Comparison of ENCODE assay signal across 23 cellular contexts in genomic region chr3:117887031-117887430, GRCh38.
DNase-seq lines count a peak whose midpoint lies in the region; ATAC-seq, FAIRE-seq and TF ChIP-seq lines count a peak whose summit lies in the region.
"Had no signal": no experiment of that assay in that cellular context is flagged by ENCODE, and none has a peak within 500 bp of the region (broad histone marks: within the 10 kb centered on the region; RNA-seq: fewer than 3 reads in every experiment).

No MANE protein-coding gene starts in this region.

- no peak overlapping the region for H3K18ac ChIP-seq in mesendoderm (ENCODE audit: low read length)

- H3K36me3 ChIP-seq in BLaER1, result no peaks in the 10 kb centered on the region
- no peaks in the 10 kb centered on the region for H3K36me3 ChIP-seq in mesendoderm (ENCODE audit: control insufficient read depth, insufficient read depth, low read length)
- no peaks in the 10 kb centered on the region for H3K36me3 ChIP-seq in vagina

- peak overlapping the region; percentile 6; the same call in 1 of the 2 replicates for H3K4me3 ChIP-seq in BLaER1
- no peak overlapping the region for H3K4me3 ChIP-seq in mesendoderm (ENCODE audit: low read length)
- H3K4me3 ChIP-seq in vagina, result no peak overlapping the region
- H3K4me3 ChIP-seq: GM12878 had no signal

- no peaks in the 10 kb centered on the region for H4K20me1 ChIP-seq in BLaER1

- H3K27ac ChIP-seq in BLaER1 (peak overlapping the region; percentile 24; the same call in 1 of the 2 replicates), mesendoderm (ENCODE audit: low read depth, low read length) (no peak overlapping the region), vagina (no peak overlapping the region)
- H3K27ac ChIP-seq: C4-2B had no signal

- H2BK15ac ChIP-seq in mesendoderm (replicated peaks; ENCODE audit: low read depth), result no peak overlapping the region

- H3K79me1 ChIP-seq in mesendoderm (ENCODE audit: low read length), result no peaks in the 10 kb centered on the region

- H3K56ac ChIP-seq in mesendoderm (ENCODE audit: low read length), result no peak overlapping the region

- H3K9me3 ChIP-seq in BLaER1 (no peaks in the 10 kb centered on the region; the same call in 1 of the 2 replicates), vagina (no peaks in the 10 kb centered on the region)

- H3K4me1 ChIP-seq in BLaER1 (peaks cover 65% of the 10 kb centered on the region), mesendoderm (ENCODE audit: control insufficient read depth, low read depth, low read length) (peaks cover 2% of the 10 kb centered on the region), vagina (no peaks in the 10 kb centered on the region)

- H4K8ac ChIP-seq in mesendoderm (ENCODE audit: low read depth, low read length), result no peak overlapping the region

- H3K79me2 ChIP-seq in mesendoderm (ENCODE audit: control insufficient read depth, insufficient read depth, low read length), result no peaks in the 10 kb centered on the region

- FAIRE-seq in H54 (lab: Jason Lieb, UNC), result no peak
- FAIRE-seq: A204.1, GM12878, GM12892, GM18507 had no signal

- intact Hi-C loops in vagina (cut with DNase I), result no loop called here

- H3K9ac ChIP-seq in BLaER1 (no peak overlapping the region), mesendoderm (ENCODE audit: low read length) (no peak overlapping the region)

- H3K27me3 ChIP-seq in BLaER1 (no peaks in the 10 kb centered on the region), mesendoderm (ENCODE audit: insufficient read depth, low read length, poor library complexity) (no peaks in the 10 kb centered on the region), vagina (no peaks in the 10 kb centered on the region)

- H3K23ac ChIP-seq in mesendoderm (ENCODE audit: low read length), result no peak overlapping the region

- TF ChIP-seq CTCF in omental fat pad (IDR thresholded peaks at IDR 0.05), result no peak
- TF ChIP-seq CTCF in vagina (IDR thresholded peaks at IDR 0.05), result no peak

- no CpG with 5 or more reads among the region's 3 CpGs for WGBS in mesendoderm (ENCODE audit: extremely low coverage, insufficient coverage, low lambda C conversion rate)

- H2AK5ac ChIP-seq in mesendoderm (ENCODE audit: low read length), result no peak overlapping the region

- no peak for ATAC-seq in omental fat pad (ENCODE audit: low FRiP score)
- ATAC-seq: CD8-positive, alpha-beta T cell had no signal

- no peak overlapping the region for H2BK120ac ChIP-seq in mesendoderm (ENCODE audit: low read depth, low read length)

- DNase-seq in NCI-H460 (ENCODE audit: extremely low read depth, low read depth), result peak; percentile 92
- peak; percentile 61 for DNase-seq in mesendoderm
- DNase-seq in omental fat pad (ENCODE audit: low spot score), result no peak
- no peak for DNase-seq in H54 (ENCODE audit: insufficient read length, low spot score)
- DNase-seq in vagina (ENCODE audit: extremely low spot score in 2 of 2), result no peak
- DNase-seq: 8988T; AML-193; CD4-positive, alpha-beta T cell; CD8-positive, alpha-beta T cell; COR-L47; DMS 273 treated with DMSO at 0.1 percent for 48 hours; DMS153; DMS53; DMS79; DND-41; EL; GDM1 had no signal

- no peak overlapping the region for H3K4ac ChIP-seq in mesendoderm (ENCODE audit: low read depth, low read length)

- H4K5ac ChIP-seq in mesendoderm (ENCODE audit: low read length), result no peak overlapping the region

- H3K4me2 ChIP-seq in BLaER1 (peak overlapping the region; percentile 74), mesendoderm (ENCODE audit: low read length) (no peak overlapping the region)

- TF ChIP-seq POLR2A in H54 (IDR thresholded peaks at IDR 0.05; ENCODE audit: low read depth, low read length) (no peak), vagina (IDR thresholded peaks at IDR 0.05) (no peak)

- no peak overlapping the region for H2BK5ac ChIP-seq in mesendoderm (ENCODE audit: low read length)

Comparison
In these comparisons a context has a peak if more than half of its experiments do, and no peak if none do; other contexts are left out.
1. DNase-seq: peak in NCI-H460 (single experiment) and mesendoderm (single experiment); none in omental fat pad (single experiment), H54 (single experiment) and vagina (0 of 2).